1 cellular context compared by ENCODE assay signal in genomic region chr16:12535535-12536411, GRCh38.
A peak's percentile ranks its signal among the peaks of the same experiment; 100 is the strongest.
TF ChIP-seq lines count a peak whose summit lies in the region.

No MANE protein-coding gene starts in this region.

TF ChIP-seq in HepG2, 621 proteins besides CTCF, POLR2A, EP300 and RAD21 (continued from another document and continues in another):
- TF ChIP-seq KDM5B (CRISPR knock-in tag; IDR thresholded peaks at IDR 0.05; ENCODE audit: borderline replicate concordance) (peak; percentile 34; the same call in 1 of the 2 replicates), TGIF2 (CRISPR knock-in tag; IDR thresholded peaks at IDR 0.05) (no peak), RXRB (CRISPR knock-in tag; IDR thresholded peaks at IDR 0.05; ENCODE audit: borderline replicate concordance) (no peak), ZNF883 (CRISPR knock-in tag; IDR thresholded peaks at IDR 0.05; ENCODE audit: not compliant biosample characterization) (no peak), PRDM15 (CRISPR knock-in tag; IDR thresholded peaks at IDR 0.05) (no peak), FOXC1 (CRISPR knock-in tag; IDR thresholded peaks at IDR 0.05; ENCODE audit: borderline replicate concordance) (no peak), ZFP82 (CRISPR knock-in tag; IDR thresholded peaks at IDR 0.05; ENCODE audit: borderline replicate concordance) (no peak), ASH2L (IDR thresholded peaks at IDR 0.05; ENCODE audit: insufficient read length, low read depth, low read length) (no peak), NFIB (CRISPR knock-in tag; IDR thresholded peaks at IDR 0.05; ENCODE audit: borderline replicate concordance) (no peak), KMT2B (CRISPR knock-in tag; IDR thresholded peaks at IDR 0.05) (no peak), ZNF20 (CRISPR knock-in tag; IDR thresholded peaks at IDR 0.05) (no peak), ZKSCAN1 (IDR thresholded peaks at IDR 0.05; ENCODE audit: low read length) (no peak), RNF219 (CRISPR knock-in tag; IDR thresholded peaks at IDR 0.05) (no peak), ZNF530 (CRISPR knock-in tag; IDR thresholded peaks at IDR 0.05; ENCODE audit: low read depth) (no peak), CREB3 (CRISPR knock-in tag; IDR thresholded peaks at IDR 0.05) (no peak), MIER3 (CRISPR knock-in tag; IDR thresholded peaks at IDR 0.05; ENCODE audit: borderline replicate concordance) (no peak), ZNF253 (CRISPR knock-in tag; IDR thresholded peaks at IDR 0.05; ENCODE audit: borderline replicate concordance) (no peak), YEATS2 (CRISPR knock-in tag; IDR thresholded peaks at IDR 0.05; ENCODE audit: borderline replicate concordance) (no peak), ZBTB37 (CRISPR knock-in tag; IDR thresholded peaks at IDR 0.05) (no peak), ELF4 (CRISPR knock-in tag; IDR thresholded peaks at IDR 0.05; ENCODE audit: borderline replicate concordance) (no peak), ZC3H13 (CRISPR knock-in tag; IDR thresholded peaks at IDR 0.05) (no peak), ZBTB33 (CRISPR knock-in tag; IDR thresholded peaks at IDR 0.05) (no peak; the same call in 1 of the 2 replicates), ZNF12 (CRISPR knock-in tag; IDR thresholded peaks at IDR 0.05) (no peak), ZKSCAN8 (CRISPR knock-in tag; IDR thresholded peaks at IDR 0.05; ENCODE audit: borderline replicate concordance) (no peak), ZBTB7A (CRISPR knock-in tag; IDR thresholded peaks at IDR 0.05) (no peak), CENPBD1 (CRISPR knock-in tag; IDR thresholded peaks at IDR 0.05; ENCODE audit: borderline replicate concordance, low read depth) (no peak), SIX1 (CRISPR knock-in tag; IDR thresholded peaks at IDR 0.05; ENCODE audit: borderline replicate concordance) (no peak), ZNF432 (CRISPR knock-in tag; IDR thresholded peaks at IDR 0.05; ENCODE audit: borderline replicate concordance) (no peak), NKX3-1 (CRISPR knock-in tag; IDR thresholded peaks at IDR 0.05) (no peak), TBP (CRISPR knock-in tag; IDR thresholded peaks at IDR 0.05) (no peak), SP2 (CRISPR knock-in tag; IDR thresholded peaks at IDR 0.05) (peak; percentile 24; the same call in 1 of the 2 replicates), ZNF713 (CRISPR knock-in tag; IDR thresholded peaks at IDR 0.05) (no peak), ZKSCAN5 (CRISPR knock-in tag; IDR thresholded peaks at IDR 0.05) (no peak), ZSCAN30 (CRISPR knock-in tag; IDR thresholded peaks at IDR 0.05) (no peak), ARID5B (CRISPR knock-in tag; IDR thresholded peaks at IDR 0.05) (no peak), ZNF260 (CRISPR knock-in tag; IDR thresholded peaks at IDR 0.05; ENCODE audit: borderline replicate concordance, low read depth) (no peak), PHF21A (CRISPR knock-in tag; IDR thresholded peaks at IDR 0.05) (no peak), SMARCC2 (IDR thresholded peaks at IDR 0.05) (no peak), THRA (CRISPR knock-in tag; IDR thresholded peaks at IDR 0.05; ENCODE audit: borderline replicate concordance) (no peak), ZNF232 (CRISPR knock-in tag; IDR thresholded peaks at IDR 0.05; ENCODE audit: borderline replicate concordance) (no peak), ZNF143 (CRISPR knock-in tag; IDR thresholded peaks at IDR 0.05) (no peak), CSRNP2 (CRISPR knock-in tag; conservative IDR thresholded peaks at IDR 0.05; ENCODE audit: low read depth) (no peak), NR2F1 (CRISPR knock-in tag; IDR thresholded peaks at IDR 0.05) (no peak), ZNF343 (CRISPR knock-in tag; IDR thresholded peaks at IDR 0.05) (no peak), ZNF264 (CRISPR knock-in tag; IDR thresholded peaks at IDR 0.05) (no peak), TFE3 (CRISPR knock-in tag; IDR thresholded peaks at IDR 0.05) (no peak)
